1 cellular context compared by ENCODE assay signal in the genomic region with DNA sequence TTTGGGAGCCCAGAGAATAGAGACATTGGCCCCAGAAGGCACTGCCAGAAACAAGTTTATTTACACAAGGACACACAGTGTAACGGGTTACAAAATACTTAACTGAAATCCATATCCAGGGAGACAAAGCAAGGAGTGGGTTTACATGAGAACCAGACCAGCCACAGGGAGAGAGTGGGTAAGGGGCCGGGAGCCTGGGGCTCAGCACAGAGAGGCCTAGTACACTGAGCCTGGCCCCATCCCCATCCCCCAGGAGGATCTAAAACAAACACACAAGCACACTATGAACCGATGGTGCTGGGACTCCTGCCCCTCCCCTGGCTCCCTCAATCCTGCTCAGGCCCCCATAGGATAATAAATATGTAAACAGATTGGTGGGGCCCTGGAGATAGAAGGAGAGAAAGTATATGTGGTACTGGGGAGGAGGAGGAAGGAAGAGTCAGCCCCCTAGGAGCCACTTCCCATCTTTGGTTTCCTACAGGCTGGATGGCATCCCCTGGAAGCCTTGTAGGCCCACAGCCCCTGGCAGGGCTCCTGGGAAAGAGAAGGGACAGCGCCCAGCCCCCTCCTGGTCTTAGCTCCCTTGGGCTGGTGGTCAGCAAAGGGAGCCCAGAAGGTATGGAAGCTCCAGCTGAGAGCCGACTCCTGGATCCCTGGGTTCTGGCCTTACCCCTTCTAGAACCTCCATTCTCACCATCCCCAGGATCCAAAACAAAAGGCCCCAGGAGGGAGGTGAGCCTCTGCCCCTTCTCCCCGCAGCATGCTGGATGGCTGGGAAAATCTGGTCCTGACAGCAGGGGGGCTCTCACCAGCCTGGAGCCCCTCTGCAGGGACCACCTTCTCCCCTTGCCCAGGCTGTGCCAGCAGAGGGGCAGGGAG.
TF ChIP-seq lines count a peak whose summit lies in the region.

No MANE protein-coding gene starts in this region.

TF ChIP-seq in WTC11, 78 proteins besides CTCF, POLR2A, EP300 and RAD21 (continued from another document):
- TF ChIP-seq, protein P1, sequence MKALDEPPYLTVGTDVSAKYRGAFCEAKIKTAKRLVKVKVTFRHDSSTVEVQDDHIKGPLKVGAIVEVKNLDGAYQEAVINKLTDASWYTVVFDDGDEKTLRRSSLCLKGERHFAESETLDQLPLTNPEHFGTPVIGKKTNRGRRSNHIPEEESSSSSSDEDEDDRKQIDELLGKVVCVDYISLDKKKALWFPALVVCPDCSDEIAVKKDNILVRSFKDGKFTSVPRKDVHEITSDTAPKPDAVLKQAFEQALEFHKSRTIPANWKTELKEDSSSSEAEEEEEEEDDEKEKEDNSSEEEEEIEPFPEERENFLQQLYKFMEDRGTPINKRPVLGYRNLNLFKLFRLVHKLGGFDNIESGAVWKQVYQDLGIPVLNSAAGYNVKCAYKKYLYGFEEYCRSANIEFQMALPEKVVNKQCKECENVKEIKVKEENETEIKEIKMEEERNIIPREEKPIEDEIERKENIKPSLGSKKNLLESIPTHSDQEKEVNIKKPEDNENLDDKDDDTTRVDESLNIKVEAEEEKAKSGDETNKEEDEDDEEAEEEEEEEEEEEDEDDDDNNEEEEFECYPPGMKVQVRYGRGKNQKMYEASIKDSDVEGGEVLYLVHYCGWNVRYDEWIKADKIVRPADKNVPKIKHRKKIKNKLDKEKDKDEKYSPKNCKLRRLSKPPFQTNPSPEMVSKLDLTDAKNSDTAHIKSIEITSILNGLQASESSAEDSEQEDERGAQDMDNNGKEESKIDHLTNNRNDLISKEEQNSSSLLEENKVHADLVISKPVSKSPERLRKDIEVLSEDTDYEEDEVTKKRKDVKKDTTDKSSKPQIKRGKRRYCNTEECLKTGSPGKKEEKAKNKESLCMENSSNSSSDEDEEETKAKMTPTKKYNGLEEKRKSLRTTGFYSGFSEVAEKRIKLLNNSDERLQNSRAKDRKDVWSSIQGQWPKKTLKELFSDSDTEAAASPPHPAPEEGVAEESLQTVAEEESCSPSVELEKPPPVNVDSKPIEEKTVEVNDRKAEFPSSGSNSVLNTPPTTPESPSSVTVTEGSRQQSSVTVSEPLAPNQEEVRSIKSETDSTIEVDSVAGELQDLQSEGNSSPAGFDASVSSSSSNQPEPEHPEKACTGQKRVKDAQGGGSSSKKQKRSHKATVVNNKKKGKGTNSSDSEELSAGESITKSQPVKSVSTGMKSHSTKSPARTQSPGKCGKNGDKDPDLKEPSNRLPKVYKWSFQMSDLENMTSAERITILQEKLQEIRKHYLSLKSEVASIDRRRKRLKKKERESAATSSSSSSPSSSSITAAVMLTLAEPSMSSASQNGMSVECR (CRISPR knock-in tag; IDR thresholded peaks at IDR 0.05; ENCODE audit: borderline replicate concordance): no peak
- no peak for TF ChIP-seq ZNF423 (CRISPR knock-in tag; IDR thresholded peaks at IDR 0.05)
- TF ChIP-seq ERG (CRISPR knock-in tag; IDR thresholded peaks at IDR 0.05): no peak
- TF ChIP-seq, protein P2, sequence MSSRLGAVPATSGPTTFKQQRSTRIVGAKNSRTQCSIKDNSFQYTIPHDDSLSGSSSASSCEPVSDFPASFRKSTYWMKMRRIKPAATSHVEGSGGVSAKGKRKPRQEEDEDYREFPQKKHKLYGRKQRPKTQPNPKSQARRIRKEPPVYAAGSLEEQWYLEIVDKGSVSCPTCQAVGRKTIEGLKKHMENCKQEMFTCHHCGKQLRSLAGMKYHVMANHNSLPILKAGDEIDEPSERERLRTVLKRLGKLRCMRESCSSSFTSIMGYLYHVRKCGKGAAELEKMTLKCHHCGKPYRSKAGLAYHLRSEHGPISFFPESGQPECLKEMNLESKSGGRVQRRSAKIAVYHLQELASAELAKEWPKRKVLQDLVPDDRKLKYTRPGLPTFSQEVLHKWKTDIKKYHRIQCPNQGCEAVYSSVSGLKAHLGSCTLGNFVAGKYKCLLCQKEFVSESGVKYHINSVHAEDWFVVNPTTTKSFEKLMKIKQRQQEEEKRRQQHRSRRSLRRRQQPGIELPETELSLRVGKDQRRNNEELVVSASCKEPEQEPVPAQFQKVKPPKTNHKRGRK (CRISPR knock-in tag; IDR thresholded peaks at IDR 0.05; ENCODE audit: borderline replicate concordance): no peak
- TF ChIP-seq RORB (CRISPR knock-in tag; IDR thresholded peaks at IDR 0.05): no peak
- no peak for TF ChIP-seq NR2C2 (CRISPR knock-in tag; IDR thresholded peaks at IDR 0.05)
- TF ChIP-seq, protein P3, sequence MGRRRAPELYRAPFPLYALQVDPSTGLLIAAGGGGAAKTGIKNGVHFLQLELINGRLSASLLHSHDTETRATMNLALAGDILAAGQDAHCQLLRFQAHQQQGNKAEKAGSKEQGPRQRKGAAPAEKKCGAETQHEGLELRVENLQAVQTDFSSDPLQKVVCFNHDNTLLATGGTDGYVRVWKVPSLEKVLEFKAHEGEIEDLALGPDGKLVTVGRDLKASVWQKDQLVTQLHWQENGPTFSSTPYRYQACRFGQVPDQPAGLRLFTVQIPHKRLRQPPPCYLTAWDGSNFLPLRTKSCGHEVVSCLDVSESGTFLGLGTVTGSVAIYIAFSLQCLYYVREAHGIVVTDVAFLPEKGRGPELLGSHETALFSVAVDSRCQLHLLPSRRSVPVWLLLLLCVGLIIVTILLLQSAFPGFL (CRISPR knock-in tag; IDR thresholded peaks at IDR 0.05; ENCODE audit: borderline replicate concordance): no peak
- TF ChIP-seq, protein P4, sequence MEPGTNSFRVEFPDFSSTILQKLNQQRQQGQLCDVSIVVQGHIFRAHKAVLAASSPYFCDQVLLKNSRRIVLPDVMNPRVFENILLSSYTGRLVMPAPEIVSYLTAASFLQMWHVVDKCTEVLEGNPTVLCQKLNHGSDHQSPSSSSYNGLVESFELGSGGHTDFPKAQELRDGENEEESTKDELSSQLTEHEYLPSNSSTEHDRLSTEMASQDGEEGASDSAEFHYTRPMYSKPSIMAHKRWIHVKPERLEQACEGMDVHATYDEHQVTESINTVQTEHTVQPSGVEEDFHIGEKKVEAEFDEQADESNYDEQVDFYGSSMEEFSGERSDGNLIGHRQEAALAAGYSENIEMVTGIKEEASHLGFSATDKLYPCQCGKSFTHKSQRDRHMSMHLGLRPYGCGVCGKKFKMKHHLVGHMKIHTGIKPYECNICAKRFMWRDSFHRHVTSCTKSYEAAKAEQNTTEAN (CRISPR knock-in tag; IDR thresholded peaks at IDR 0.05): no peak
- TF ChIP-seq OVOL2 (CRISPR knock-in tag; IDR thresholded peaks at IDR 0.05; ENCODE audit: borderline replicate concordance): no peak
- TF ChIP-seq GTF2I (CRISPR knock-in tag; conservative IDR thresholded peaks at IDR 0.05): no peak
- TF ChIP-seq, protein P5, sequence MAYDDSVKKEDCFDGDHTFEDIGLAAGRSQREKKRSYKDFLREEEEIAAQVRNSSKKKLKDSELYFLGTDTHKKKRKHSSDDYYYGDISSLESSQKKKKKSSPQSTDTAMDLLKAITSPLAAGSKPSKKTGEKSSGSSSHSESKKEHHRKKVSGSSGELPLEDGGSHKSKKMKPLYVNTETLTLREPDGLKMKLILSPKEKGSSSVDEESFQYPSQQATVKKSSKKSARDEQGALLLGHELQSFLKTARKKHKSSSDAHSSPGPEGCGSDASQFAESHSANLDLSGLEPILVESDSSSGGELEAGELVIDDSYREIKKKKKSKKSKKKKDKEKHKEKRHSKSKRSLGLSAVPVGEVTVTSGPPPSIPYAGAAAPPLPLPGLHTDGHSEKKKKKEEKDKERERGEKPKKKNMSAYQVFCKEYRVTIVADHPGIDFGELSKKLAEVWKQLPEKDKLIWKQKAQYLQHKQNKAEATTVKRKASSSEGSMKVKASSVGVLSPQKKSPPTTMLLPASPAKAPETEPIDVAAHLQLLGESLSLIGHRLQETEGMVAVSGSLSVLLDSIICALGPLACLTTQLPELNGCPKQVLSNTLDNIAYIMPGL (CRISPR knock-in tag; IDR thresholded peaks at IDR 0.05): no peak
- no peak for TF ChIP-seq HMGA2 (CRISPR knock-in tag; IDR thresholded peaks at IDR 0.05)
